In the genomic region with DNA sequence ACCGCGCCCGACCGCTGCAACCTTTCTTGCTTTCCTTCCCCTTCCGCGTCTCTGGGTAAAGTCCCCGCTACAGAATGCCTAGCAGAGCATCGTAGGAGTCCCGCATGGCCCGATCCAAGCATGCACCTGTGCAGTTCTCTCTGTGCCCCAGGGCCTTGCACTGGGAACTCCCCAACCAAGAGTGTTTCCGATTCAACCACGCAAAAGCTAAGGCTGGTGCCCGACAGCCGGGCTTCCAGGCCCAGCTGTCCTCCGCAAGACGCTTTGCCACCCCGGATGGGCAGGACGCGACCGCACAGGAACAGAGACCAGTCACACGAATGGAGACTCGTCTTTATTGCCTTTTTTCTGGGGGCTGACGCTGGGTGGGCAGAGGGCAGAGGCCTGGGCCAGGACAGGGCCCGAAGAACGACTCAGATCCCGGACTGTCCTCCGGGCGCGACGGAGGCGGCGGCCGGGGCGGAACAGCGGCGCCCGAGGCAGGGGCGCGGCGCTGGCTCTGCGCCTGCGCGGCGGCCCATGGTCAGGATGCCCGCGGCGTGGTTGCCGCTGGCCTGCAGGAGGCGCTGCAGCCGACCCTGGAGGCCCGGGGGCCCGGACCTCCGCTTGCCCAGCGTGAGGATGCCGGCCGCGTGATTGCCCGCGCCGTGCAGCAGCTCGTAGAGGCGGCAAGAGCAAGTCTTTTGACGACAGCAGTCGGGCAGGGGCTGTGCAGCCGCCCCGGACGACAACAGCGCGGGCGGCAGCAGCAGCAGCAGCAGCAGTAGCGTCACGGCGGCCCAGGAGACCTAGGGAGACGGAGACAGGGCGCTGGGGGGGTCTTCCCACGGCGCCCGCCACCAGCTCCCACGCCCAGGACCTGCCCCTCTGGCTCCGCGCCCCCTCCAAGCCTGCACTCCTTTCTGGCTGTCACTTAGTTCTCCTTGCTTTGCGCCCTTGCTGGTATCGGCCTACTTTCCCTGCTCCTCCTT, we compare ENCODE assay signal across 8 cellular contexts. TPM values are rescaled to one million over a fixed set of nuclear protein-coding genes. Genes with fewer than 3 reads are reported as not detected.
A peak's percentile ranks its signal among the peaks of the same experiment; 100 is the strongest.
DNase-seq lines count a peak whose midpoint lies in the region; ATAC-seq and TF ChIP-seq lines count a peak whose summit lies in the region.

No MANE protein-coding gene starts in this region.

- H3K4me2 ChIP-seq in Karpas-422 (ENCODE audit: low read depth, low read length, poor library complexity, severe bottlenecking), result peak overlapping the region; percentile 87

- TF ChIP-seq EP300 in upper lobe of left lung (IDR thresholded peaks at IDR 0.05), result no peak

- WGBS in prostate gland, result 6% methylated on average over 60 of the region's 83 CpGs
- WGBS in upper lobe of left lung, 2 donors, result 5 to 27% methylated on average over 20 to 53 of the region's 83 CpGs

- H3K9me2 ChIP-seq in Karpas-422 (replicated peaks; ENCODE audit: insufficient read depth, low read length), result no peaks in the 10 kb centered on the region

- H4K20me1 ChIP-seq in Karpas-422 (ENCODE audit: insufficient read depth, low read depth, low read length), result no peaks in the 10 kb centered on the region

- TF ChIP-seq POLR2A in prostate gland (IDR thresholded peaks at IDR 0.05) (no peak), upper lobe of left lung (IDR thresholded peaks at IDR 0.05) (peak in 2 of 4 donors; percentile 24 to 85)

- H3K4me3 ChIP-seq in Karpas-422 (ENCODE audit: low read length), result peak overlapping the region; percentile 70
- peak overlapping the region; percentile 68 for H3K4me3 ChIP-seq in left ventricle myocardium inferior
- peak overlapping the region; percentile 29 to 37 for H3K4me3 ChIP-seq in prostate gland
- H3K4me3 ChIP-seq in upper lobe of left lung, result peak overlapping the region; percentile 18 to 62 (median 53)

- no peaks in the 10 kb centered on the region for H3K9me3 ChIP-seq in Karpas-422 (ENCODE audit: low read length)
- H3K9me3 ChIP-seq in left ventricle myocardium inferior (replicated peaks), result no peaks in the 10 kb centered on the region
- no peaks in the 10 kb centered on the region for H3K9me3 ChIP-seq in prostate gland
- H3K9me3 ChIP-seq in upper lobe of left lung, result no peaks in the 10 kb centered on the region

- peak overlapping the region; percentile 72 for H3K9ac ChIP-seq in Karpas-422 (ENCODE audit: low read length)

- no peaks in the 10 kb centered on the region for H3K79me2 ChIP-seq in Karpas-422 (ENCODE audit: low read length)

- H2AFZ ChIP-seq in Karpas-422 (ENCODE audit: low read length), result peak overlapping the region; percentile 69

- H3K36me3 ChIP-seq in Karpas-422 (ENCODE audit: insufficient read depth, low read length), result no peaks in the 10 kb centered on the region
- H3K36me3 ChIP-seq in left ventricle myocardium inferior, result no peaks in the 10 kb centered on the region
- no peaks in the 10 kb centered on the region for H3K36me3 ChIP-seq in prostate gland
- no peaks in the 10 kb centered on the region for H3K36me3 ChIP-seq in upper lobe of left lung

- TF ChIP-seq CTCF in left ventricle myocardium inferior (IDR thresholded peaks at IDR 0.05; ENCODE audit: borderline replicate concordance) (peak; percentile 92), prostate gland (IDR thresholded peaks at IDR 0.05) (peak; percentile 54 to 87 (median 78)), upper lobe of left lung (IDR thresholded peaks at IDR 0.05) (peak; percentile 81 to 99 (median 96))

- ATAC-seq in GM19468 (IDR thresholded peaks at IDR 0.05; ENCODE audit: extremely low read depth, unreplicated experiment), result peak; percentile 49
- peak; percentile 75 for ATAC-seq in SK-N-SH treated with all-trans-retinoic acid at 6 μM for 48 hours
- ATAC-seq in upper lobe of left lung (ENCODE audit: low FRiP score in 2 of 2), result peak; percentile 82 to 95

- DNase-seq in COLO668 (lab: John Stamatoyannopoulos, UW; ENCODE audit: unreplicated experiment), result peak; percentile 84
- peak; percentile 94 for DNase-seq in Karpas-422
- DNase-seq in activated naive CD8-positive, alpha-beta T cell treated with anti-CD3 and anti-CD28 coated beads, Interleukin-2, amount 50 U/mL, for 16 hours (ENCODE audit: low read depth, low spot score), result peak; percentile 51
- peak; percentile 72 for DNase-seq in left ventricle myocardium inferior
- peak; percentile 24 for DNase-seq in prostate gland (ENCODE audit: low spot score)
- DNase-seq in upper lobe of left lung, result peak; percentile 83 to 96

- intact Hi-C loops in left ventricle myocardium inferior (cut with micrococcal nuclease), result no loop called here
- intact Hi-C loops in prostate gland (cut with DNase I), result no loop called here

- H3K27me3 ChIP-seq in Karpas-422 (ENCODE audit: low read length) (no peaks in the 10 kb centered on the region), left ventricle myocardium inferior (ENCODE audit: low read depth) (peaks cover 33% of the 10 kb centered on the region), prostate gland (replicated peaks; ENCODE audit: insufficient read depth) (peaks cover 4% of the 10 kb centered on the region), upper lobe of left lung (peaks cover 0 to 16% (median 8%) of the 10 kb centered on the region in 4 donors)

- H3K27ac ChIP-seq in Karpas-422 (ENCODE audit: low read length) (no peak overlapping the region), left ventricle myocardium inferior (replicated peaks) (peak overlapping the region; percentile 90), prostate gland (peak overlapping the region in 1 of 2 donors; percentile 26), upper lobe of left lung (peak overlapping the region; percentile 61 to 86 (median 80))

- H3K4me1 ChIP-seq in Karpas-422 (ENCODE audit: low read length) (peaks cover 32% of the 10 kb centered on the region), left ventricle myocardium inferior (peaks cover 43% of the 10 kb centered on the region), prostate gland (replicated peaks) (peaks cover 4% of the 10 kb centered on the region), upper lobe of left lung (peaks cover 24 to 41% (median 35%) of the 10 kb centered on the region in 4 donors)

TF ChIP-seq in SK-N-SH treated with all-trans-retinoic acid at 6 μM for 48 hours, 23 proteins besides CTCF, POLR2A, EP300 and RAD21:
- TF ChIP-seq OSR1 (CRISPR knock-in tag; IDR thresholded peaks at IDR 0.05) (no peak), CREB5 (CRISPR knock-in tag; IDR thresholded peaks at IDR 0.05; ENCODE audit: low read depth) (no peak), TOX (CRISPR knock-in tag; IDR thresholded peaks at IDR 0.05; ENCODE audit: borderline replicate concordance) (no peak), PPARA (CRISPR knock-in tag; IDR thresholded peaks at IDR 0.05; ENCODE audit: borderline replicate concordance) (no peak), GLIS3 (CRISPR knock-in tag; IDR thresholded peaks at IDR 0.05) (no peak), ESRRG (CRISPR knock-in tag; IDR thresholded peaks at IDR 0.05) (no peak), TCF4 (CRISPR knock-in tag; IDR thresholded peaks at IDR 0.05; ENCODE audit: borderline replicate concordance) (no peak)

RNA-seq across cellular contexts. Expression of gene HCRT, which starts 1.2 kb away (rescaled TPM):
- total RNA-seq in Karpas-422 (2014; rRNA removed; shearing (Covaris generic); ENCODE audit: low replicate concordance), result not detected in 2 replicates
- total RNA-seq in left ventricle myocardium inferior, result not detected
- not detected for total RNA-seq in prostate gland
- total RNA-seq in upper lobe of left lung, result not detected

RNA-seq across cellular contexts. Expression of gene KCNH4, which starts 3.1 kb away (rescaled TPM):
- total RNA-seq in Karpas-422 (2014; rRNA removed; shearing (Covaris generic); ENCODE audit: low replicate concordance), result 0.04 TPM in 1 of 2 replicates, not detected in the other
- total RNA-seq in left ventricle myocardium inferior (0.16 TPM), prostate gland (under 1 TPM in 1 of 2 donors, not detected in 1; 0.51 TPM), upper lobe of left lung (under 1 TPM in 2 of 6 donors, not detected in 4; under 0.01 to 0.27 TPM)

RNA-seq across cellular contexts. Expression of gene GHDC, which starts 10.3 kb away (rescaled TPM):
- total RNA-seq in Karpas-422 (2014; rRNA removed; shearing (Covaris generic); ENCODE audit: low replicate concordance), result 14.9 and 28.8 TPM in 2 replicates
- 8.4 TPM for total RNA-seq in left ventricle myocardium inferior
- total RNA-seq in prostate gland, result 100 to 1,000 TPM in 1 of 2 donors, 10 to 100 TPM in 1; 45.3 to 106 TPM
- total RNA-seq in upper lobe of left lung, result 10 to 100 TPM; 24.3 to 40.9 (median 33.0) TPM

RNA-seq across cellular contexts. Expression of gene RAB5C, which starts 29.2 kb away (rescaled TPM):
- total RNA-seq in Karpas-422 (2014; rRNA removed; shearing (Covaris generic); ENCODE audit: low replicate concordance), result 56.9 and 59.5 TPM in 2 replicates
- total RNA-seq in left ventricle myocardium inferior, result 38.6 TPM
- total RNA-seq in prostate gland, result 100 to 1,000 TPM; 124 to 146 TPM
- 100 to 1,000 TPM in 3 of 6 donors, 10 to 100 TPM in 3; 57.6 to 183 (median 133) TPM for total RNA-seq in upper lobe of left lung

Comparison
In these comparisons a context has a peak if more than half of its experiments do, and no peak if none do; other contexts are left out.
1. DNase-seq: peak in every context shown above with its lines; median percentile 94 in Karpas-422; 90 in upper lobe of left lung; 84 in COLO668; 72 in left ventricle myocardium inferior; 51 in activated naive CD8-positive, alpha-beta T cell treated with anti-CD3 and anti-CD28 coated beads, Interleukin-2, amount 50 U/mL, for 16 hours; 24 in prostate gland.